ENCODE assay signal across 1 cellular context in genomic region chr1:145714524-145715111, GRCh38.
TF ChIP-seq lines count a peak whose summit lies in the region.

No MANE protein-coding gene starts in this region.

TF ChIP-seq in HepG2, 621 proteins besides CTCF, POLR2A, EP300 and RAD21 (continued from another document and continues in another):
- TF ChIP-seq, protein P1, sequence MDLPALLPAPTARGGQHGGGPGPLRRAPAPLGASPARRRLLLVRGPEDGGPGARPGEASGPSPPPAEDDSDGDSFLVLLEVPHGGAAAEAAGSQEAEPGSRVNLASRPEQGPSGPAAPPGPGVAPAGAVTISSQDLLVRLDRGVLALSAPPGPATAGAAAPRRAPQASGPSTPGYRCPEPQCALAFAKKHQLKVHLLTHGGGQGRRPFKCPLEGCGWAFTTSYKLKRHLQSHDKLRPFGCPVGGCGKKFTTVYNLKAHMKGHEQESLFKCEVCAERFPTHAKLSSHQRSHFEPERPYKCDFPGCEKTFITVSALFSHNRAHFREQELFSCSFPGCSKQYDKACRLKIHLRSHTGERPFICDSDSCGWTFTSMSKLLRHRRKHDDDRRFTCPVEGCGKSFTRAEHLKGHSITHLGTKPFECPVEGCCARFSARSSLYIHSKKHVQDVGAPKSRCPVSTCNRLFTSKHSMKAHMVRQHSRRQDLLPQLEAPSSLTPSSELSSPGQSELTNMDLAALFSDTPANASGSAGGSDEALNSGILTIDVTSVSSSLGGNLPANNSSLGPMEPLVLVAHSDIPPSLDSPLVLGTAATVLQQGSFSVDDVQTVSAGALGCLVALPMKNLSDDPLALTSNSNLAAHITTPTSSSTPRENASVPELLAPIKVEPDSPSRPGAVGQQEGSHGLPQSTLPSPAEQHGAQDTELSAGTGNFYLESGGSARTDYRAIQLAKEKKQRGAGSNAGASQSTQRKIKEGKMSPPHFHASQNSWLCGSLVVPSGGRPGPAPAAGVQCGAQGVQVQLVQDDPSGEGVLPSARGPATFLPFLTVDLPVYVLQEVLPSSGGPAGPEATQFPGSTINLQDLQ (CRISPR knock-in tag; IDR thresholded peaks at IDR 0.05), result no peak; the same call in 1 of the 2 replicates
- TF ChIP-seq ZSCAN29 (CRISPR knock-in tag; conservative IDR thresholded peaks at IDR 0.05) (no peak; the same call in 1 of the 2 replicates), U2AF1 (optimal IDR thresholded peaks at IDR 0.05; ENCODE audit: low read depth, low read length) (no peak), SYNCRIP (IDR thresholded peaks at IDR 0.05; ENCODE audit: insufficient read depth, low read depth, low read length) (no peak), SMARCE1 (IDR thresholded peaks at IDR 0.05; ENCODE audit: borderline replicate concordance) (no peak), KDM3A (CRISPR knock-in tag; IDR thresholded peaks at IDR 0.05; ENCODE audit: low read depth) (0 out of 2 replicates have a peak, but pooled peaks have one; percentile 52), CENPT (CRISPR knock-in tag; IDR thresholded peaks at IDR 0.05; ENCODE audit: low read depth) (no peak), SRY (CRISPR knock-in tag; IDR thresholded peaks at IDR 0.05) (peak; percentile 24; the same call in 1 of the 2 replicates), CHD2 (IDR thresholded peaks at IDR 0.05; ENCODE audit: low read depth, low read length) (peak; percentile 44; the same call in 1 of the 2 replicates), HMGXB4 (CRISPR knock-in tag; IDR thresholded peaks at IDR 0.05; ENCODE audit: borderline replicate concordance in 1 of 2, low read depth in 1 of 2) (peak; percentile 38 to 50; a peak in 3 of 4 replicates), PPARG (CRISPR knock-in tag; conservative IDR thresholded peaks at IDR 0.05) (peak; percentile 88), ZFP37 (CRISPR knock-in tag; IDR thresholded peaks at IDR 0.05; ENCODE audit: borderline replicate concordance) (peak; percentile 75; the same call in 1 of the 2 replicates), ZNF24 (IDR thresholded peaks at IDR 0.05) (no peak), ZNF350 (CRISPR knock-in tag; IDR thresholded peaks at IDR 0.05; ENCODE audit: borderline replicate concordance, low read depth) (no peak), ZFP36L1 (CRISPR knock-in tag; IDR thresholded peaks at IDR 0.05) (0 out of 2 replicates have a peak, but pooled peaks have one; percentile 58), SMAD1 (CRISPR knock-in tag; IDR thresholded peaks at IDR 0.05; ENCODE audit: borderline replicate concordance, low read depth) (no peak), NFRKB (IDR thresholded peaks at IDR 0.05) (no peak), ATAD3A (CRISPR knock-in tag; IDR thresholded peaks at IDR 0.05) (0 out of 2 replicates have a peak, but pooled peaks have one; percentile 28), MAFK (conservative IDR thresholded peaks at IDR 0.05 in 1 of 2, IDR thresholded peaks at IDR 0.05 in 1 of 2; ENCODE audit: low read length in 2 of 2) (no peak), ZNF670 (CRISPR knock-in tag; IDR thresholded peaks at IDR 0.05; ENCODE audit: borderline replicate concordance) (peak; percentile 89), ZNF460 (CRISPR knock-in tag; IDR thresholded peaks at IDR 0.05; ENCODE audit: borderline replicate concordance) (no peak), SOX5 (CRISPR knock-in tag; IDR thresholded peaks at IDR 0.05; ENCODE audit: borderline replicate concordance) (0 out of 2 replicates have a peak, but pooled peaks have one; percentile 45), ZNF274 (CRISPR knock-in tag; IDR thresholded peaks at IDR 0.05) (peak; percentile 77; the same call in 1 of the 2 replicates), MXD1 (CRISPR knock-in tag; IDR thresholded peaks at IDR 0.05) (no peak), ZNF3 (CRISPR knock-in tag; IDR thresholded peaks at IDR 0.05) (no peak), ZNF614 (CRISPR knock-in tag; IDR thresholded peaks at IDR 0.05; ENCODE audit: borderline replicate concordance) (0 out of 2 replicates have a peak, but pooled peaks have one; percentile 25), SKI (IDR thresholded peaks at IDR 0.05; ENCODE audit: partially characterized antibody) (peak; percentile 22), ATF2 (CRISPR knock-in tag; IDR thresholded peaks at IDR 0.05) (peak; percentile 58; the same call in 1 of the 2 replicates), EHMT2 (IDR thresholded peaks at IDR 0.05; ENCODE audit: borderline replicate concordance, low read depth, low read length) (no peak), NCOR1 (IDR thresholded peaks at IDR 0.05; ENCODE audit: borderline replicate concordance, low read length) (0 out of 2 replicates have a peak, but pooled peaks have one; percentile 26), GPBP1L1 (CRISPR knock-in tag; IDR thresholded peaks at IDR 0.05) (no peak), ZNF883 (CRISPR knock-in tag; IDR thresholded peaks at IDR 0.05; ENCODE audit: not compliant biosample characterization) (peak; percentile 64), KMT2B (CRISPR knock-in tag; IDR thresholded peaks at IDR 0.05) (peak; percentile 42; the same call in 1 of the 2 replicates), MED1 (CRISPR knock-in tag; IDR thresholded peaks at IDR 0.05) (peak; percentile 84), KLF13 (CRISPR knock-in tag; IDR thresholded peaks at IDR 0.05) (no peak), ZNF343 (CRISPR knock-in tag; IDR thresholded peaks at IDR 0.05) (no peak), CEBPG (CRISPR knock-in tag; IDR thresholded peaks at IDR 0.05) (0 out of 2 replicates have a peak, but pooled peaks have one; percentile 42), MTF1 (CRISPR knock-in tag; IDR thresholded peaks at IDR 0.05) (no peak), PCBP2 (optimal IDR thresholded peaks at IDR 0.05; ENCODE audit: low read depth, low read length, poor library complexity, severe bottlenecking) (no peak), NFE2 (CRISPR knock-in tag; IDR thresholded peaks at IDR 0.05) (no peak), RXRB (CRISPR knock-in tag; IDR thresholded peaks at IDR 0.05; ENCODE audit: borderline replicate concordance) (peak; percentile 82; the same call in 1 of the 2 replicates), ATRX (CRISPR knock-in tag; IDR thresholded peaks at IDR 0.05; ENCODE audit: borderline replicate concordance) (no peak), ZMYM4 (CRISPR knock-in tag; IDR thresholded peaks at IDR 0.05) (peak; percentile 81), SP2 (CRISPR knock-in tag; IDR thresholded peaks at IDR 0.05) (no peak), ZNF737 (CRISPR knock-in tag; IDR thresholded peaks at IDR 0.05; ENCODE audit: borderline replicate concordance) (peak; percentile 86; the same call in 1 of the 2 replicates), ZNF296 (CRISPR knock-in tag; conservative IDR thresholded peaks at IDR 0.05) (no peak)
- TF ChIP-seq, protein P2, sequence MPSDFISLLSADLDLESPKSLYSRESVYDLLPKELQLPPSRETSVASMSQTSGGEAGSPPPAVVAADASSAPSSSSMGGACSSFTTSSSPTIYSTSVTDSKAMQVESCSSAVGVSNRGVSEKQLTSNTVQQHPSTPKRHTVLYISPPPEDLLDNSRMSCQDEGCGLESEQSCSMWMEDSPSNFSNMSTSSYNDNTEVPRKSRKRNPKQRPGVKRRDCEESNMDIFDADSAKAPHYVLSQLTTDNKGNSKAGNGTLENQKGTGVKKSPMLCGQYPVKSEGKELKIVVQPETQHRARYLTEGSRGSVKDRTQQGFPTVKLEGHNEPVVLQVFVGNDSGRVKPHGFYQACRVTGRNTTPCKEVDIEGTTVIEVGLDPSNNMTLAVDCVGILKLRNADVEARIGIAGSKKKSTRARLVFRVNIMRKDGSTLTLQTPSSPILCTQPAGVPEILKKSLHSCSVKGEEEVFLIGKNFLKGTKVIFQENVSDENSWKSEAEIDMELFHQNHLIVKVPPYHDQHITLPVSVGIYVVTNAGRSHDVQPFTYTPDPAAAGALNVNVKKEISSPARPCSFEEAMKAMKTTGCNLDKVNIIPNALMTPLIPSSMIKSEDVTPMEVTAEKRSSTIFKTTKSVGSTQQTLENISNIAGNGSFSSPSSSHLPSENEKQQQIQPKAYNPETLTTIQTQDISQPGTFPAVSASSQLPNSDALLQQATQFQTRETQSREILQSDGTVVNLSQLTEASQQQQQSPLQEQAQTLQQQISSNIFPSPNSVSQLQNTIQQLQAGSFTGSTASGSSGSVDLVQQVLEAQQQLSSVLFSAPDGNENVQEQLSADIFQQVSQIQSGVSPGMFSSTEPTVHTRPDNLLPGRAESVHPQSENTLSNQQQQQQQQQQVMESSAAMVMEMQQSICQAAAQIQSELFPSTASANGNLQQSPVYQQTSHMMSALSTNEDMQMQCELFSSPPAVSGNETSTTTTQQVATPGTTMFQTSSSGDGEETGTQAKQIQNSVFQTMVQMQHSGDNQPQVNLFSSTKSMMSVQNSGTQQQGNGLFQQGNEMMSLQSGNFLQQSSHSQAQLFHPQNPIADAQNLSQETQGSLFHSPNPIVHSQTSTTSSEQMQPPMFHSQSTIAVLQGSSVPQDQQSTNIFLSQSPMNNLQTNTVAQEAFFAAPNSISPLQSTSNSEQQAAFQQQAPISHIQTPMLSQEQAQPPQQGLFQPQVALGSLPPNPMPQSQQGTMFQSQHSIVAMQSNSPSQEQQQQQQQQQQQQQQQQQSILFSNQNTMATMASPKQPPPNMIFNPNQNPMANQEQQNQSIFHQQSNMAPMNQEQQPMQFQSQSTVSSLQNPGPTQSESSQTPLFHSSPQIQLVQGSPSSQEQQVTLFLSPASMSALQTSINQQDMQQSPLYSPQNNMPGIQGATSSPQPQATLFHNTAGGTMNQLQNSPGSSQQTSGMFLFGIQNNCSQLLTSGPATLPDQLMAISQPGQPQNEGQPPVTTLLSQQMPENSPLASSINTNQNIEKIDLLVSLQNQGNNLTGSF (CRISPR knock-in tag; IDR thresholded peaks at IDR 0.05), result 0 out of 2 replicates have a peak, but pooled peaks have one; percentile 24
- TF ChIP-seq, protein P3, sequence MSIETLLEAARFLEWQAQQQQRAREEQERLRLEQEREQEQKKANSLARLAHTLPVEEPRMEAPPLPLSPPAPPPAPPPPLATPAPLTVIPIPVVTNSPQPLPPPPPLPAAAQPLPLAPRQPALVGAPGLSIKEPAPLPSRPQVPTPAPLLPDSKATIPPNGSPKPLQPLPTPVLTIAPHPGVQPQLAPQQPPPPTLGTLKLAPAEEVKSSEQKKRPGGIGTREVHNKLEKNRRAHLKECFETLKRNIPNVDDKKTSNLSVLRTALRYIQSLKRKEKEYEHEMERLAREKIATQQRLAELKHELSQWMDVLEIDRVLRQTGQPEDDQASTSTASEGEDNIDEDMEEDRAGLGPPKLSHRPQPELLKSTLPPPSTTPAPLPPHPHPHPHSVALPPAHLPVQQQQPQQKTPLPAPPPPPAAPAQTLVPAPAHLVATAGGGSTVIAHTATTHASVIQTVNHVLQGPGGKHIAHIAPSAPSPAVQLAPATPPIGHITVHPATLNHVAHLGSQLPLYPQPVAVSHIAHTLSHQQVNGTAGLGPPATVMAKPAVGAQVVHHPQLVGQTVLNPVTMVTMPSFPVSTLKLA (IDR thresholded peaks at IDR 0.05), result no peak
- TF ChIP-seq, protein P4, sequence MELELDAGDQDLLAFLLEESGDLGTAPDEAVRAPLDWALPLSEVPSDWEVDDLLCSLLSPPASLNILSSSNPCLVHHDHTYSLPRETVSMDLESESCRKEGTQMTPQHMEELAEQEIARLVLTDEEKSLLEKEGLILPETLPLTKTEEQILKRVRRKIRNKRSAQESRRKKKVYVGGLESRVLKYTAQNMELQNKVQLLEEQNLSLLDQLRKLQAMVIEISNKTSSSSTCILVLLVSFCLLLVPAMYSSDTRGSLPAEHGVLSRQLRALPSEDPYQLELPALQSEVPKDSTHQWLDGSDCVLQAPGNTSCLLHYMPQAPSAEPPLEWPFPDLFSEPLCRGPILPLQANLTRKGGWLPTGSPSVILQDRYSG (CRISPR knock-in tag; IDR thresholded peaks at IDR 0.05), result no peak
- TF ChIP-seq, protein P5, sequence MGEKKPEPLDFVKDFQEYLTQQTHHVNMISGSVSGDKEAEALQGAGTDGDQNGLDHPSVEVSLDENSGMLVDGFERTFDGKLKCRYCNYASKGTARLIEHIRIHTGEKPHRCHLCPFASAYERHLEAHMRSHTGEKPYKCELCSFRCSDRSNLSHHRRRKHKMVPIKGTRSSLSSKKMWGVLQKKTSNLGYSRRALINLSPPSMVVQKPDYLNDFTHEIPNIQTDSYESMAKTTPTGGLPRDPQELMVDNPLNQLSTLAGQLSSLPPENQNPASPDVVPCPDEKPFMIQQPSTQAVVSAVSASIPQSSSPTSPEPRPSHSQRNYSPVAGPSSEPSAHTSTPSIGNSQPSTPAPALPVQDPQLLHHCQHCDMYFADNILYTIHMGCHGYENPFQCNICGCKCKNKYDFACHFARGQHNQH (CRISPR knock-in tag; IDR thresholded peaks at IDR 0.05), result 0 out of 2 replicates have a peak, but pooled peaks have one; percentile 73
